In the genomic region with DNA sequence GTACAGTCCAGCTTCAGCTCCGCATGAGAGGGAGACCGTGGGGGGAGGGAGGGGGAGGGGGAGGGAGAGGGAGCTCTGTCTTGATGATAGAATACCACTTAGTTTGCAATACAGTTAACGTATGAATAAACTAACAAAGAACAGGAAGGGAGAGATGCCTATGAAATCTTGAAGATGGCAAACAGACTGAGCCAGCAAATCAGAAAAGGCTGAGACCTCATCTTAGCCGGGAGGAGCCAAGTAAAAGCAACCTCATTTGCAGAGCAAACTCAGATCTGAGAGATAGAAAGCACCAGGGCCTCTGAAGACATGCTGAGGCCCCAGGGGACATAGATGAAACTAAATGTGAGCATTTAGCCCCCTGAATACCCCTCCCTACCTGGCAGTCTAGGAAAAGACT, we compare ENCODE assay signal across 16 cellular contexts.
"Had no signal": no experiment of that assay in that cellular context is flagged by ENCODE, and none has a peak within 500 bp of the region (broad histone marks: within the 10 kb centered on the region; RNA-seq: fewer than 3 reads in every experiment).

No MANE protein-coding gene starts in this region.

- H3K4me3 ChIP-seq: adrenal gland, cardiac muscle cell, dorsolateral prefrontal cortex, esophagus muscularis mucosa, hepatocyte, thyroid gland had no signal

- H3K9ac ChIP-seq: parathyroid adenoma had no signal

- H3K4me2 ChIP-seq: hepatocyte had no signal

- H3K36me3 ChIP-seq: adrenal gland, cardiac muscle cell, esophagus muscularis mucosa, thyroid gland had no signal

- H2AFZ ChIP-seq: hepatocyte, parathyroid adenoma had no signal

- DNase-seq: activated CD4-positive, alpha-beta T cell treated with anti-CD3 and anti-CD28 coated beads for 4 hours; activated CD8-positive, alpha-beta T cell treated with anti-CD3 and anti-CD28 coated beads for 36 hours; activated effector memory CD4-positive, alpha-beta T cell treated with Interleukin-2 at 50 U/mL for 16 hours; activated naive CD4-positive, alpha-beta T cell treated with anti-CD3 and anti-CD28 coated beads, Interleukin-2, amount 50 U/mL, for 16 hours; activated T-cell treated with anti-CD3 and anti-CD28 coated beads, Interleukin-2, amount 50 U/mL, for 4 hours; adrenal gland; dorsolateral prefrontal cortex; naive thymus-derived CD4-positive, alpha-beta T cell; stimulated activated CD4-positive, alpha-beta T cell treated with anti-CD3 and anti-CD28 coated beads, Interleukin-2, amount 100 ng/mL, for 48 hours; thyroid gland had no signal

- H3K27ac ChIP-seq: adrenal gland, cardiac muscle cell, dorsolateral prefrontal cortex, esophagus muscularis mucosa, hepatocyte, parathyroid adenoma, thyroid gland had no signal

- H3K27me3 ChIP-seq: adrenal gland, cardiac muscle cell, dorsolateral prefrontal cortex, esophagus muscularis mucosa, hepatocyte, thyroid gland had no signal

- H3K4me1 ChIP-seq: parathyroid adenoma had no signal

- ATAC-seq: activated CD8-positive, alpha-beta T cell treated with anti-CD3 and anti-CD28 coated beads for 36 hours; activated T-cell treated with anti-CD3 and anti-CD28 coated beads, Interleukin-2, amount 50 U/mL, for 4 hours; left lobe of liver; naive thymus-derived CD4-positive, alpha-beta T cell; stimulated activated memory B cell treated with anti-CD40 and anti-IgM and Interleukin-4, amounts not matched to agents 10 μg/mL and 1 μg/mL and 100 μg/mL, for 72 hours had no signal

- H3K9me3 ChIP-seq: adrenal gland, esophagus muscularis mucosa, thyroid gland had no signal
